Comparison of ENCODE assay signal across 9 cellular contexts in the genomic region with DNA sequence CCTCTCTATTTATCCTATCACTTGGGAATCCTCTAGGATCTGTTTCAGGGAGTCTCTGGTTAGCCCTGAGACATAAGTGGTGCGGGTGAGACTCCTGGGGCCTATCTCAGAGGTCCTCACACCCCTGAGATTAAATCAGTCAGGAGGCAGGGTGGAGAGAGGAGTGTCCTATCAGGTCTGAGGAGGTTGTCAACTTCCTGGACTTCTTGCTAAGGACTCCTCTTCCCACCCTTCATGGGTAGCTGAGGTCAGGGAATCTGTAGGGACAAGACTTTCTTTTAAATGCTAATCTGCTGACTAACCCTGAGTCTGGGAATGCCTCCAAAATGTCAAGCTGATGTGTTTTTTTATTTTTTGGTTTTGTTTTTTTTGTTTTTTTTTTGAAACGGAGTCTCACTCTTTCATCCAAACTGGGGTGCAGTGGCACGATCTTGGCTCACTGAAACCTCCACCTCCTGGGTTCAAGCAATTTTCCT. TPM values are rescaled to one million over a fixed set of nuclear protein-coding genes. Genes with fewer than 3 reads are reported as not detected.
DNase-seq lines count a peak whose midpoint lies in the region; ATAC-seq, FAIRE-seq and TF ChIP-seq lines count a peak whose summit lies in the region.
"Had no signal": no experiment of that assay in that cellular context is flagged by ENCODE, and none has a peak within 500 bp of the region (broad histone marks: within the 10 kb centered on the region; RNA-seq: fewer than 3 reads in every experiment).

No MANE protein-coding gene starts in this region.

- 47% methylated on average over 3 of the region's 3 CpGs for WGBS in right lobe of liver (ENCODE audit: insufficient coverage, low coverage, low lambda C conversion rate, missing lambda C conversion rate)

- no peaks in the 10 kb centered on the region for H3K27me3 ChIP-seq in bronchial epithelial cell (ENCODE audit: control insufficient read depth, insufficient read depth, low read length)
- H3K27me3 ChIP-seq in right lobe of liver = no peaks in the 10 kb centered on the region
- no peaks in the 10 kb centered on the region for H3K27me3 ChIP-seq in BE2C

- peaks cover 0 to 47% (median 14%) of the 10 kb centered on the region in 4 donors for H3K4me1 ChIP-seq in right lobe of liver
- H3K4me1 ChIP-seq in BE2C = peaks cover 14% of the 10 kb centered on the region

- no peak overlapping the region for H3K4me3 Mint-ChIP-seq in type B pancreatic cell

- H3K4me1 Mint-ChIP-seq in type B pancreatic cell (ENCODE audit: unreplicated experiment) = peaks cover 22% of the 10 kb centered on the region

- H3K27ac Mint-ChIP-seq in type B pancreatic cell = peak overlapping the region; percentile 39

- H3K27ac ChIP-seq in right lobe of liver = peak overlapping the region in 2 of 3 donors; percentile 20 to 48

- H3K9me3 Mint-ChIP-seq in type B pancreatic cell = no peaks in the 10 kb centered on the region

- peak in 3 of 4 donors; percentile 4 to 46 (median 25) for ATAC-seq in right lobe of liver

- intact Hi-C loops in right lobe of liver (cut with DNase I) = loop anchor here in 1 of 2 donors (10.0 kb wide), 1 partner anchor 268 kb away; a partner anchor contains a TSS

- peak; percentile 19 for DNase-seq in DMS 273 (lab: John Stamatoyannopoulos, UW; ENCODE audit: unreplicated experiment)
- no peak for DNase-seq in DMS 273 treated with DMSO at 0.1 percent for 48 hours (lab: John Stamatoyannopoulos, UW)
- peak; percentile 92 for DNase-seq in bronchial epithelial cell (ENCODE audit: low read depth)
- DNase-seq in right lobe of liver = no peak
- DNase-seq in type B pancreatic cell (ENCODE audit: extremely low spot score, unreplicated experiment) = no peak
- no peak for DNase-seq in BE2C
- no peak for DNase-seq in COR-L47 (lab: John Stamatoyannopoulos, UW)
- no peak for DNase-seq in NCI-H1436 treated with DMSO at 0.1 percent for 48 hours (lab: John Stamatoyannopoulos, UW)

- peaks cover 2% of the 10 kb centered on the region for H3K36me3 ChIP-seq in bronchial epithelial cell (ENCODE audit: control insufficient read depth, insufficient read depth, low read length)
- no peaks in the 10 kb centered on the region for H3K36me3 ChIP-seq in right lobe of liver
- no peaks in the 10 kb centered on the region for H3K36me3 ChIP-seq in BE2C

- TF ChIP-seq CTCF in bronchial epithelial cell (IDR thresholded peaks at IDR 0.05; ENCODE audit: insufficient read depth, low read length, severe bottlenecking) = no peak
- TF ChIP-seq CTCF in right lobe of liver (IDR thresholded peaks at IDR 0.05) = no peak
- TF ChIP-seq CTCF in type B pancreatic cell (conservative IDR thresholded peaks at IDR 0.05) = no peak
- TF ChIP-seq CTCF in BE2C (IDR thresholded peaks at IDR 0.05; ENCODE audit: low read depth, low read length) = no peak

- H3K4me3 ChIP-seq in bronchial epithelial cell (ENCODE audit: low read depth, low read length) (no peak overlapping the region), right lobe of liver (no peak overlapping the region), BE2C (ENCODE audit: low read depth, low read length) (no peak overlapping the region)

- H3K36me3 Mint-ChIP-seq in type B pancreatic cell = no peaks in the 10 kb centered on the region

- no peak for FAIRE-seq in bronchial epithelial cell (lab: Jason Lieb, UNC)

- H3K9me3 ChIP-seq in right lobe of liver = no peaks in the 10 kb centered on the region
- no peaks in the 10 kb centered on the region for H3K9me3 ChIP-seq in BE2C

- no peaks in the 10 kb centered on the region for H3K27me3 Mint-ChIP-seq in type B pancreatic cell

- TF ChIP-seq POLR2A in right lobe of liver (IDR thresholded peaks at IDR 0.05) = no peak

RNA-seq across cellular contexts. Expression of a gene that starts 6.6 kb away (rescaled TPM):
- total RNA-seq in bronchial epithelial cell (4.2 and 8.4 TPM in 2 replicates), right lobe of liver (10 to 100 TPM in 3 of 6 experiments, 1 to 10 TPM in 3; 3.9 to 20.9 (median 11.0) TPM), type B pancreatic cell (ENCODE audit: low replicate concordance) (9.4 and 11.1 TPM in 2 replicates)
- polyA plus RNA-seq in BE2C (2012; ENCODE audit: insufficient read depth, insufficient read length, low read depth) = 26.6 TPM

RNA-seq across cellular contexts. Expression of a gene that starts 10.1 kb away (rescaled TPM):
- total RNA-seq in bronchial epithelial cell (under 0.01 and 0.13 TPM in 2 replicates), right lobe of liver (under 1 TPM; 0.19 to 0.68 (median 0.36) TPM), type B pancreatic cell (ENCODE audit: low replicate concordance) (1.2 and 1.9 TPM in 2 replicates)
- 1.0 TPM for polyA plus RNA-seq in BE2C (2012; ENCODE audit: insufficient read depth, insufficient read length, low read depth)
- total RNA-seq: epithelial cell of proximal tubule had no signal

RNA-seq across cellular contexts. Expression of a gene that starts 19.3 kb away (rescaled TPM):
- 1.6 and 2.8 TPM in 2 replicates for total RNA-seq in bronchial epithelial cell
- 1 to 10 TPM; 1.9 to 7.9 (median 6.7) TPM for total RNA-seq in right lobe of liver
- 5.0 and 25.6 TPM in 2 replicates for total RNA-seq in type B pancreatic cell (ENCODE audit: low replicate concordance)
- 41.8 TPM for polyA plus RNA-seq in BE2C (2012; ENCODE audit: insufficient read depth, insufficient read length, low read depth)

RNA-seq across cellular contexts. Expression of a gene that starts 24.5 kb away (rescaled TPM):
- total RNA-seq in bronchial epithelial cell (not detected in 2 replicates), right lobe of liver (1 to 10 TPM in 4 of 6 experiments, not detected in 2; 4.1 to 6.0 (median 4.6) TPM), type B pancreatic cell (ENCODE audit: low replicate concordance) (not detected in 2 replicates)
- not detected for polyA plus RNA-seq in BE2C (2012; ENCODE audit: insufficient read depth, insufficient read length, low read depth)
- total RNA-seq: epithelial cell of proximal tubule had no signal

RNA-seq across cellular contexts. Expression of a gene that starts 30.3 kb away (rescaled TPM):
- total RNA-seq in bronchial epithelial cell (under 0.01 TPM in 1 of 2 replicates, not detected in the other), right lobe of liver (under 1 TPM in 3 of 6 experiments, not detected in 3; 0.07 to 0.14 (median 0.12) TPM), type B pancreatic cell (ENCODE audit: low replicate concordance) (0.41 TPM in 1 of 2 replicates, not detected in the other)
- 26.9 TPM for polyA plus RNA-seq in BE2C (2012; ENCODE audit: insufficient read depth, insufficient read length, low read depth)
- total RNA-seq: epithelial cell of proximal tubule had no signal

Comparison
In these comparisons a context has a peak if more than half of its experiments do, and no peak if none do; other contexts are left out.
1. DNase-seq: peak in DMS 273 (single experiment) and bronchial epithelial cell (single experiment); none in DMS 273 treated with DMSO at 0.1 percent for 48 hours (single experiment), right lobe of liver (0 of 3), type B pancreatic cell (single experiment), BE2C (single experiment), COR-L47 (single experiment) and NCI-H1436 treated with DMSO at 0.1 percent for 48 hours (single experiment).